Comparison of ENCODE assay signal across 15 cellular contexts in genomic region chr12:43370299-43370698, GRCh38.
DNase-seq lines count a peak whose midpoint lies in the region; ATAC-seq and TF ChIP-seq lines count a peak whose summit lies in the region.
"Had no signal": no experiment of that assay in that cellular context is flagged by ENCODE, and none has a peak within 500 bp of the region (broad histone marks: within the 10 kb centered on the region; RNA-seq: fewer than 3 reads in every experiment).

No MANE protein-coding gene starts in this region.

- no peaks in the 10 kb centered on the region for H3K27me3 ChIP-seq in fibroblast of lung (ENCODE audit: control insufficient read depth, insufficient read depth, low read length)
- H3K27me3 ChIP-seq: Peyer's patch, spleen, upper lobe of left lung had no signal

- H3K9me3 Mint-ChIP-seq in activated naive CD8-positive, alpha-beta T cell treated with anti-CD3 and anti-CD28 coated beads for 36 hours = peaks cover 1% of the 10 kb centered on the region
- H3K9me3 Mint-ChIP-seq: natural killer cell treated with Interleukin-12 subunit alpha and Interleukin-12 subunit beta and Interleukin-15 and Interleukin-18, amount 100 ng/mL, for 72 hours had no signal

- POLR2A ChIA-PET in RWPE1 (lab: Yijun Ruan, JAX; ENCODE audit: low non-redundant PET) = no interaction called here

- H3K27ac Mint-ChIP-seq in activated naive CD8-positive, alpha-beta T cell treated with anti-CD3 and anti-CD28 coated beads for 36 hours = no peak overlapping the region
- H3K27ac Mint-ChIP-seq: immature natural killer cell; natural killer cell treated with Interleukin-12 subunit alpha and Interleukin-12 subunit beta and Interleukin-15 and Interleukin-18, amount 100 ng/mL, for 72 hours had no signal

- no peak overlapping the region for H3K4me3 ChIP-seq in fibroblast of lung (replicated peaks in 1 of 4; ENCODE audit: control extremely low read depth in 1 of 4, insufficient read depth in 1 of 4, low read depth in 3 of 4, low read length in 4 of 4)
- H3K4me3 ChIP-seq: Peyer's patch, spleen, upper lobe of left lung had no signal

- H3K4me2 ChIP-seq in fibroblast of lung (ENCODE audit: extremely low read depth, insufficient read depth, low read length) = no peak overlapping the region

- no peaks in the 10 kb centered on the region for H3K36me3 Mint-ChIP-seq in activated naive CD8-positive, alpha-beta T cell treated with anti-CD3 and anti-CD28 coated beads for 36 hours
- H3K36me3 Mint-ChIP-seq: immature natural killer cell; natural killer cell treated with Interleukin-12 subunit alpha and Interleukin-12 subunit beta and Interleukin-15 and Interleukin-18, amount 100 ng/mL, for 72 hours had no signal

- no peaks in the 10 kb centered on the region for H3K79me2 ChIP-seq in fibroblast of lung (ENCODE audit: control insufficient read depth, insufficient read depth, low read length)

- DNase-seq in A172 (ENCODE audit: low spot score) (peak; percentile 68), HPDE6-E6E7 (ENCODE audit: extremely low spot score) (peak; percentile 68), RWPE1 (ENCODE audit: low spot score) (peak; percentile 85), fibroblast of lung (ENCODE audit: low read depth in 2 of 2) (peak; percentile 65 to 69)
- DNase-seq in activated CD8-positive, alpha-beta memory T cell treated with anti-CD3 and anti-CD28 coated beads for 24 hours = no peak
- no peak for DNase-seq in activated CD4-positive, CD25-positive, alpha-beta regulatory T cell (lab: John Stamatoyannopoulos, UW)
- DNase-seq in activated naive CD8-positive, alpha-beta T cell treated with anti-CD3 and anti-CD28 coated beads for 36 hours = no peak
- DNase-seq: immature natural killer cell, NCI-H2029, Peyer's patch, spleen, upper lobe of left lung, WERI-Rb-1 had no signal

- TF ChIP-seq CTCF in RWPE1 (conservative IDR thresholded peaks at IDR 0.05; ENCODE audit: low read depth) (no peak), fibroblast of lung (conservative IDR thresholded peaks at IDR 0.05 in 1 of 2, IDR thresholded peaks at IDR 0.05 in 1 of 2; ENCODE audit: low read depth in 1 of 2, low read length in 2 of 2) (no peak)

- no peaks in the 10 kb centered on the region for H4K20me1 ChIP-seq in fibroblast of lung (ENCODE audit: control insufficient read depth, extremely low read depth, insufficient read depth, low read length)

- H3K4me1 ChIP-seq in fibroblast of lung (ENCODE audit: control insufficient read depth, extremely low read depth, insufficient read depth, low read length) = no peaks in the 10 kb centered on the region
- H3K4me1 ChIP-seq: Peyer's patch, spleen, upper lobe of left lung had no signal

- CTCF ChIA-PET in RWPE1 (lab: Yijun Ruan, JAX) = interaction anchor here (0.5 to 0.7 kb wide), 2 partner anchors 357 to 425 kb away, joined by 3 to 6 read pairs; no protein-coding TSS in a partner anchor

- no peak overlapping the region for H3K4me3 Mint-ChIP-seq in activated naive CD8-positive, alpha-beta T cell treated with anti-CD3 and anti-CD28 coated beads for 36 hours
- H3K4me3 Mint-ChIP-seq: immature natural killer cell; natural killer cell treated with Interleukin-12 subunit alpha and Interleukin-12 subunit beta and Interleukin-15 and Interleukin-18, amount 100 ng/mL, for 72 hours had no signal

- H3K4me1 Mint-ChIP-seq in activated naive CD8-positive, alpha-beta T cell treated with anti-CD3 and anti-CD28 coated beads for 36 hours = no peaks in the 10 kb centered on the region
- H3K4me1 Mint-ChIP-seq: immature natural killer cell had no signal

- H2AFZ ChIP-seq in fibroblast of lung (ENCODE audit: low read length) = no peak overlapping the region

- no peaks in the 10 kb centered on the region for H3K36me3 ChIP-seq in fibroblast of lung (ENCODE audit: control insufficient read depth, insufficient read depth, low read length)
- H3K36me3 ChIP-seq: Peyer's patch, spleen, upper lobe of left lung, WERI-Rb-1 had no signal

- H3K27ac ChIP-seq in RWPE1 (no peak overlapping the region), fibroblast of lung (ENCODE audit: insufficient read depth, low read length) (no peak overlapping the region)
- H3K27ac ChIP-seq: Peyer's patch, spleen, upper lobe of left lung, WERI-Rb-1 had no signal

- no peaks in the 10 kb centered on the region for H3K9me3 ChIP-seq in fibroblast of lung (ENCODE audit: control insufficient read depth, insufficient read depth, low read depth, low read length)
- H3K9me3 ChIP-seq: Peyer's patch, spleen, upper lobe of left lung had no signal

- no peak for ATAC-seq in GM18868 (IDR thresholded peaks at IDR 0.05; ENCODE audit: unreplicated experiment)
- ATAC-seq: natural killer cell treated with Interleukin-12 subunit alpha and Interleukin-12 subunit beta and Interleukin-15 and Interleukin-18, amount 100 ng/mL, for 72 hours had no signal

- no peak overlapping the region for H3K9ac ChIP-seq in fibroblast of lung (ENCODE audit: insufficient read depth, low read length)

- no peaks in the 10 kb centered on the region for H3K27me3 Mint-ChIP-seq in activated naive CD8-positive, alpha-beta T cell treated with anti-CD3 and anti-CD28 coated beads for 36 hours
- H3K27me3 Mint-ChIP-seq: natural killer cell treated with Interleukin-12 subunit alpha and Interleukin-12 subunit beta and Interleukin-15 and Interleukin-18, amount 100 ng/mL, for 72 hours had no signal

Comparison
In these comparisons a context has a peak if more than half of its experiments do, and no peak if none do; other contexts are left out.
1. DNase-seq: peak in A172 (single experiment), HPDE6-E6E7 (single experiment), RWPE1 (single experiment) and fibroblast of lung (2 of 2); none in activated CD8-positive, alpha-beta memory T cell treated with anti-CD3 and anti-CD28 coated beads for 24 hours (single experiment), activated CD4-positive, CD25-positive, alpha-beta regulatory T cell (0 of 4) and activated naive CD8-positive, alpha-beta T cell treated with anti-CD3 and anti-CD28 coated beads for 36 hours (single experiment).